Comparison of ENCODE assay signal across 6 cellular contexts in genomic region chr19:8307400-8307964, GRCh38. TPM values are rescaled to one million over a fixed set of nuclear protein-coding genes. Genes with fewer than 3 reads are reported as not detected.
DNase-seq lines count a peak whose midpoint lies in the region; ATAC-seq and TF ChIP-seq lines count a peak whose summit lies in the region.

No MANE protein-coding gene starts in this region.

- peaks cover 16% of the 10 kb centered on the region for H3K4me1 ChIP-seq in adipocyte (ENCODE audit: control insufficient read depth, insufficient read depth, low read length)
- H3K4me1 ChIP-seq in mucosa of descending colon (ENCODE audit: low read depth) = peaks cover 32% of the 10 kb centered on the region

- no peaks in the 10 kb centered on the region for H3K27me3 ChIP-seq in adipocyte (replicated peaks; ENCODE audit: control insufficient read depth, insufficient read depth, low read length)

- peak overlapping the region; percentile 80 for H3K4me3 ChIP-seq in adipocyte (ENCODE audit: low read length)
- H3K4me3 ChIP-seq in mucosa of descending colon = peak overlapping the region; percentile 27

- no peak for TF ChIP-seq CTCF in mucosa of descending colon (IDR thresholded peaks at IDR 0.05)

- DNase-seq in adipocyte (ENCODE audit: low read depth) = no peak
- DNase-seq in mucosa of descending colon = peak in 2 of 3 donors; percentile 25 to 56
- DNase-seq in retina = no peak
- DNase-seq in COR-L47 (lab: John Stamatoyannopoulos, UW) = no peak

- H3K9me3 ChIP-seq in adipocyte (ENCODE audit: control insufficient read depth, low read length) = no peaks in the 10 kb centered on the region
- H3K9me3 ChIP-seq in mucosa of descending colon = no peaks in the 10 kb centered on the region

- H3K9ac ChIP-seq in adipocyte (ENCODE audit: low read length) = peak overlapping the region; percentile 59

- intact Hi-C loops in mucosa of descending colon (cut with DNase I, micrococcal nuclease) = no loop called here

- ATAC-seq in HG02852 (IDR thresholded peaks at IDR 0.05; ENCODE audit: unreplicated experiment) (peak; percentile 4), mucosa of descending colon (peak; percentile 26), GM18909 (IDR thresholded peaks at IDR 0.05; ENCODE audit: poor library complexity, unreplicated experiment) (no peak)

- H3K36me3 ChIP-seq in adipocyte (ENCODE audit: control insufficient read depth, insufficient read depth, low read length, severe bottlenecking) (peaks cover 27% of the 10 kb centered on the region), mucosa of descending colon (ENCODE audit: low read depth) (no peaks in the 10 kb centered on the region)

RNA-seq across cellular contexts. Expression of gene CD320, which starts 0.7 kb away (rescaled TPM):
- 10 to 100 TPM; 33.2 to 45.8 (median 41.7) TPM for total RNA-seq in mucosa of descending colon

RNA-seq across cellular contexts. Expression of gene NDUFA7, which starts 13.7 kb away (rescaled TPM):
- total RNA-seq in mucosa of descending colon = 10 to 100 TPM; 35.3 to 65.9 (median 35.5) TPM

RNA-seq across cellular contexts. Expression of gene RPS28, which starts 13.8 kb away (rescaled TPM):
- 1,000 to 10,000 TPM; 1,101 to 1,558 (median 1,449) TPM for total RNA-seq in mucosa of descending colon

RNA-seq across cellular contexts. Expression of gene KANK3, which starts 35.6 kb away (rescaled TPM):
- 10 to 100 TPM in 1 of 3 donors, 1 to 10 TPM in 2; 2.0 to 10.1 (median 3.3) TPM for total RNA-seq in mucosa of descending colon

RNA-seq across cellular contexts. Expression of gene ANGPTL4, which starts 56.5 kb away (rescaled TPM):
- 1 to 10 TPM; 2.8 to 9.5 (median 2.9) TPM for total RNA-seq in mucosa of descending colon

Comparison
In these comparisons a context has a peak if more than half of its experiments do, and no peak if none do; other contexts are left out.
1. DNase-seq: peak in mucosa of descending colon (2 of 3); none in adipocyte (single experiment), retina (single experiment) and COR-L47 (single experiment).